In genomic region chr17:77528516-77529327, GRCh38 we compare ENCODE assay signal across 1 cellular context.
TF ChIP-seq lines count a peak whose summit lies in the region.

No MANE protein-coding gene starts in this region.

TF ChIP-seq in HEK293, 187 proteins besides CTCF, POLR2A, EP300 and RAD21 (continued from another document):
- TF ChIP-seq ZBTB10 (tag by site-specific recombination; IDR thresholded peaks at IDR 0.05) (peak; percentile 71; the same call in 1 of the 2 replicates), ZNF623 (tag by site-specific recombination; IDR thresholded peaks at IDR 0.05) (no peak), IKZF3 (tag by site-specific recombination; IDR thresholded peaks at IDR 0.05) (0 out of 2 replicates have a peak, but pooled peaks have one; percentile 9), ZBTB20 (tag by site-specific recombination; IDR thresholded peaks at IDR 0.05) (peak; percentile 81), ZNF548 (tag by site-specific recombination; IDR thresholded peaks at IDR 0.05) (no peak), ZNF704 (tag by site-specific recombination; IDR thresholded peaks at IDR 0.05) (no peak), ZBTB48 (tag by site-specific recombination; IDR thresholded peaks at IDR 0.05) (peak; percentile 95), ZNF114 (tag by site-specific recombination; IDR thresholded peaks at IDR 0.05) (no peak), ZSCAN30 (tag by site-specific recombination; IDR thresholded peaks at IDR 0.05) (no peak), HOXC10 (CRISPR knock-in tag; IDR thresholded peaks at IDR 0.05) (no peak), ZNF221 (tag by site-specific recombination; IDR thresholded peaks at IDR 0.05; ENCODE audit: borderline replicate concordance) (no peak), ZNF830 (tag by site-specific recombination; IDR thresholded peaks at IDR 0.05; ENCODE audit: low read depth) (no peak), ZNF138 (tag by site-specific recombination; IDR thresholded peaks at IDR 0.05; ENCODE audit: borderline replicate concordance) (no peak), KLF9 (tag by site-specific recombination; IDR thresholded peaks at IDR 0.05; ENCODE audit: low read depth) (peak; percentile 41; the same call in 1 of the 2 replicates), ZNF133 (tag by site-specific recombination; IDR thresholded peaks at IDR 0.05) (no peak), EGR2 (tag by site-specific recombination; IDR thresholded peaks at IDR 0.05; ENCODE audit: low read depth) (peak; percentile 48), GLI2 (tag by site-specific recombination; IDR thresholded peaks at IDR 0.05; ENCODE audit: borderline replicate concordance, low read depth) (no peak), MZF1 (tag by site-specific recombination; IDR thresholded peaks at IDR 0.05; ENCODE audit: borderline replicate concordance) (peak; percentile 25; the same call in 1 of the 2 replicates), ZNF302 (tag by site-specific recombination; IDR thresholded peaks at IDR 0.05; ENCODE audit: low read depth) (no peak; the same call in 1 of the 2 replicates), SP3 (tag by site-specific recombination; IDR thresholded peaks at IDR 0.05) (peak; percentile 76), ZNF280D (tag by site-specific recombination; IDR thresholded peaks at IDR 0.05) (no peak), PRDM1 (tag by site-specific recombination; IDR thresholded peaks at IDR 0.05) (no peak)
